In genomic region chr18:76823574-76823973, GRCh38 we compare ENCODE assay signal across 8 cellular contexts. TPM values are rescaled to one million over a fixed set of nuclear protein-coding genes. Genes with fewer than 3 reads are reported as not detected.
DNase-seq lines count a peak whose midpoint lies in the region; ATAC-seq, FAIRE-seq and TF ChIP-seq lines count a peak whose summit lies in the region.

No MANE protein-coding gene starts in this region.

- H4K20me1 ChIP-seq in PC-3 (ENCODE audit: low read length): no peaks in the 10 kb centered on the region

- H3K9ac ChIP-seq in PC-3 (ENCODE audit: low read length): peak overlapping the region; percentile 81

- H3K36me3 ChIP-seq in PC-3 (ENCODE audit: low read depth, low read length): no peaks in the 10 kb centered on the region

- H3K27me3 Mint-ChIP-seq in effector memory CD8-positive, alpha-beta T cell: no peaks in the 10 kb centered on the region
- H3K27me3 Mint-ChIP-seq in natural killer cell treated with Interleukin-12 subunit alpha and Interleukin-12 subunit beta and Interleukin-15 and Interleukin-18, amount 100 ng/mL, for 72 hours: no peaks in the 10 kb centered on the region

- peak; percentile 51 for FAIRE-seq in GM12891 (lab: Jason Lieb, UNC)

- no peaks in the 10 kb centered on the region for H3K9me3 ChIP-seq in PC-3 (ENCODE audit: low read length)

- H3K9me2 ChIP-seq in PC-3 (replicated peaks; ENCODE audit: low read length): no peaks in the 10 kb centered on the region

- H3K9me3 Mint-ChIP-seq in effector memory CD8-positive, alpha-beta T cell: no peaks in the 10 kb centered on the region
- H3K9me3 Mint-ChIP-seq in natural killer cell treated with Interleukin-12 subunit alpha and Interleukin-12 subunit beta and Interleukin-15 and Interleukin-18, amount 100 ng/mL, for 72 hours: no peaks in the 10 kb centered on the region

- CTCF ChIA-PET in PC-3 (lab: Charles Lee): no interaction called here

- intact Hi-C loops in PC-3 (cut with micrococcal nuclease): no loop called here

- no TSS peak for BruUV-seq in PC-3 (replicated peaks; lab: Mats Ljungman, UMichigan)

- no peaks in the 10 kb centered on the region for H3K27me3 ChIP-seq in PC-3 (ENCODE audit: low read length)

- H3K4me1 ChIP-seq in PC-3 (ENCODE audit: insufficient read depth, low read length): peaks cover 20% of the 10 kb centered on the region

- peak overlapping the region; percentile 88 for H3K4me3 ChIP-seq in PC-3 (ENCODE audit: low read length)

- TF ChIP-seq CTCF in PC-3 (conservative IDR thresholded peaks at IDR 0.05; ENCODE audit: low read depth, low read length): peak; percentile 21; the same call in 1 of the 2 replicates

- no peak overlapping the region for H2AFZ ChIP-seq in PC-3 (ENCODE audit: low read length)

- H3K27ac ChIP-seq in PC-3 (ENCODE audit: low read length): no peak overlapping the region

- peaks cover 21% of the 10 kb centered on the region for H3K36me3 Mint-ChIP-seq in effector memory CD8-positive, alpha-beta T cell (ENCODE audit: insufficient read depth)
- H3K36me3 Mint-ChIP-seq in natural killer cell treated with Interleukin-12 subunit alpha and Interleukin-12 subunit beta and Interleukin-15 and Interleukin-18, amount 100 ng/mL, for 72 hours: no peaks in the 10 kb centered on the region

- ATAC-seq in PC-3: no peak
- ATAC-seq in effector memory CD8-positive, alpha-beta T cell (replicated peaks): no peak
- no peak for ATAC-seq in natural killer cell treated with Interleukin-12 subunit alpha and Interleukin-12 subunit beta and Interleukin-15 and Interleukin-18, amount 100 ng/mL, for 72 hours

- H3K79me2 ChIP-seq in PC-3 (ENCODE audit: low read length): peaks cover 84% of the 10 kb centered on the region

- H3K4me2 ChIP-seq in PC-3 (ENCODE audit: low read length): peak overlapping the region; percentile 74

- H3K4me3 Mint-ChIP-seq in effector memory CD8-positive, alpha-beta T cell: peak overlapping the region; percentile 70 to 71
- H3K4me3 Mint-ChIP-seq in natural killer cell treated with Interleukin-12 subunit alpha and Interleukin-12 subunit beta and Interleukin-15 and Interleukin-18, amount 100 ng/mL, for 72 hours: peak overlapping the region; percentile 87

- POLR2A ChIA-PET in PC-3 (lab: Charles Lee; ENCODE audit: unreplicated experiment): no interaction called here

- no peak for DNase-seq in GM12891 (ENCODE audit: insufficient read length, low spot score)
- DNase-seq in PC-3: no peak
- no peak for DNase-seq in effector memory CD8-positive, alpha-beta T cell
- no peak for DNase-seq in natural killer cell treated with Interleukin-12 subunit alpha and Interleukin-12 subunit beta and Interleukin-15 and Interleukin-18, amount 100 ng/mL, for 72 hours (ENCODE audit: low spot score)
- DNase-seq in HT-29 (ENCODE audit: low spot score): no peak
- DNase-seq in SW 1271 (lab: John Stamatoyannopoulos, UW): no peak
- DNase-seq in cerebellum (ENCODE audit: low spot score): no peak
- no peak for DNase-seq in NCI-H2171 (lab: John Stamatoyannopoulos, UW)

- H3K4me1 Mint-ChIP-seq in effector memory CD8-positive, alpha-beta T cell (ENCODE audit: low read depth in 2 of 2): peaks cover 28 to 44% of the 10 kb centered on the region in 2 donors
- peaks cover 28 to 47% of the 10 kb centered on the region in 2 donors for H3K4me1 Mint-ChIP-seq in natural killer cell treated with Interleukin-12 subunit alpha and Interleukin-12 subunit beta and Interleukin-15 and Interleukin-18, amount 100 ng/mL, for 72 hours (ENCODE audit: low read depth in 2 of 2)

- peak overlapping the region; percentile 60 to 87 for H3K27ac Mint-ChIP-seq in effector memory CD8-positive, alpha-beta T cell
- H3K27ac Mint-ChIP-seq in natural killer cell treated with Interleukin-12 subunit alpha and Interleukin-12 subunit beta and Interleukin-15 and Interleukin-18, amount 100 ng/mL, for 72 hours: peak overlapping the region; percentile 8 to 18

- no peak for TF ChIP-seq POLR2A in GM12891 (IDR thresholded peaks at IDR 0.05; ENCODE audit: low read depth, low read length)

- H3F3A ChIP-seq in PC-3 (ENCODE audit: low read length, unreplicated experiment): no peaks in the 10 kb centered on the region

TF ChIP-seq in GM12891, 5 proteins besides CTCF, POLR2A, EP300 and RAD21:
- TF ChIP-seq SPI1 (IDR thresholded peaks at IDR 0.05; ENCODE audit: low read depth, low read length): no peak
- TF ChIP-seq PAX5 (IDR thresholded peaks at IDR 0.05; ENCODE audit: insufficient read depth, low read length, severe bottlenecking): no peak
- TF ChIP-seq POLR2AphosphoS5 (IDR thresholded peaks at IDR 0.05; ENCODE audit: low read depth, low read length): no peak
- TF ChIP-seq POU2F2 (IDR thresholded peaks at IDR 0.05; ENCODE audit: low read depth, low read length): no peak; the same call in 1 of the 2 replicates
- no peak for TF ChIP-seq TAF1 (IDR thresholded peaks at IDR 0.05; ENCODE audit: low read depth, low read length)

RNA-seq across cellular contexts. Expression of gene ZNF236, which starts 1.2 kb away (rescaled TPM):
- 2.4 TPM for polyA plus RNA-seq in GM12891 (2012; ENCODE audit: low read depth, missing spikeins)
- total RNA-seq in PC-3 (2014; rRNA removed) (7.7 and 8.8 TPM in 2 replicates), cerebellum (33.8 TPM)
- total RNA-seq in natural killer cell treated with Interleukin-12 subunit alpha and Interleukin-12 subunit beta and Interleukin-15 and Interleukin-18, amount 100 ng/mL, for 72 hours: 10 to 100 TPM; 18.0 to 37.4 TPM
- 4.5 and 6.6 TPM in 2 replicates for total RNA-seq in HT-29 (2014; rRNA removed; shearing (Covaris generic))
